ENCODE assay signal across 15 cellular contexts in the genomic region with DNA sequence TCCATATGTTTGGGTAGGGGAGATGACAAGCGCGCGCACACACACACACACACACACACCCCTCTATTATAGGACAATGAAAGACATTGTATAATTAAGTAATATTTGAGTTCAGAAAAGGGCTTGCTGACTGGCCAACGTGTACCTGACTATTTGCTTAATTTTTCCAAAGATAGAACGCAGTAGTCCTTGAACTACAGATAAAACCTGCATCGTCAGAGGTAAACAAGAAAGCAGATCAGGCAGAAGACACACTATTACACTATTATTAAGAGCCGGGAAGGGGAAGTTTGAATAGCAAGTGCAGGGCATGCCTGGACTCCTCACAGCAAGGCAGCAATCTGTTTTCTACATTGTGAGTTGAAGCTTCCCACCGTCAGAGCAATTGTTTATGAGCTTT.
"Had no signal": no experiment of that assay in that cellular context is flagged by ENCODE, and none has a peak within 500 bp of the region (broad histone marks: within the 10 kb centered on the region; RNA-seq: fewer than 3 reads in every experiment).

No MANE protein-coding gene starts in this region.

- H3K4me3 ChIP-seq: colonic mucosa, gastroesophageal sphincter, testis had no signal

- H3K4me1 ChIP-seq: colonic mucosa, gastroesophageal sphincter, parathyroid adenoma, testis had no signal

- H3K4me3 Mint-ChIP-seq: activated naive CD4-positive, alpha-beta T cell treated with anti-CD3 and anti-CD28 coated beads for 36 hours; activated T-helper 17 cell treated with anti-CD3 and anti-CD28 coated beads, Interleukin-2, amount 50 U/mL, for 72 hours; stimulated activated naive CD8-positive, alpha-beta T cell treated with anti-CD3 and anti-CD28 coated beads, Interleukin-15, amount 100 ng/mL, for 72 hours had no signal

- H3K9me3 ChIP-seq: colonic mucosa, gastroesophageal sphincter, testis had no signal

- DNase-seq: activated CD4-positive, alpha-beta T cell treated with anti-CD3 and anti-CD28 coated beads for 4 hours; activated CD8-positive, alpha-beta memory T cell treated with anti-CD3 and anti-CD28 coated beads for 24 hours; activated naive CD4-positive, alpha-beta T cell treated with anti-CD3 and anti-CD28 coated beads for 36 hours; activated T-cell treated with anti-CD3 and anti-CD28 coated beads for 4 hours; caudate nucleus; colonic mucosa; effector CD4-positive, alpha-beta T cell; mesendoderm; retina; stimulated activated CD4-positive, alpha-beta T cell treated with anti-CD3 and anti-CD28 coated beads, Interleukin-4, amount 100 ng/mL, for 4 hours; stimulated activated naive CD8-positive, alpha-beta T cell treated with anti-CD3 and anti-CD28 coated beads, Interleukin-15, amount 100 ng/mL, for 72 hours; testis had no signal

- ATAC-seq: activated T-helper 17 cell treated with anti-CD3 and anti-CD28 coated beads, Interleukin-2, amount 50 U/mL, for 72 hours; gastroesophageal sphincter; stimulated activated naive CD8-positive, alpha-beta T cell treated with anti-CD3 and anti-CD28 coated beads, Interleukin-15, amount 100 ng/mL, for 72 hours had no signal

- H3K27ac ChIP-seq: colonic mucosa, gastroesophageal sphincter, parathyroid adenoma, testis had no signal

- H3K27me3 ChIP-seq: colonic mucosa, gastroesophageal sphincter, testis had no signal

- H3K27ac Mint-ChIP-seq: activated naive CD4-positive, alpha-beta T cell treated with anti-CD3 and anti-CD28 coated beads for 36 hours; activated T-helper 17 cell treated with anti-CD3 and anti-CD28 coated beads, Interleukin-2, amount 50 U/mL, for 72 hours; stimulated activated naive CD8-positive, alpha-beta T cell treated with anti-CD3 and anti-CD28 coated beads, Interleukin-15, amount 100 ng/mL, for 72 hours had no signal

- H3K36me3 ChIP-seq: colonic mucosa, gastroesophageal sphincter had no signal

- H3K9me3 Mint-ChIP-seq: stimulated activated naive CD8-positive, alpha-beta T cell treated with anti-CD3 and anti-CD28 coated beads, Interleukin-15, amount 100 ng/mL, for 72 hours had no signal

- H3K4me1 Mint-ChIP-seq: activated T-helper 17 cell treated with anti-CD3 and anti-CD28 coated beads, Interleukin-2, amount 50 U/mL, for 72 hours; stimulated activated naive CD8-positive, alpha-beta T cell treated with anti-CD3 and anti-CD28 coated beads, Interleukin-15, amount 100 ng/mL, for 72 hours had no signal

- H3K27me3 Mint-ChIP-seq: activated T-helper 17 cell treated with anti-CD3 and anti-CD28 coated beads, Interleukin-2, amount 50 U/mL, for 72 hours; stimulated activated naive CD8-positive, alpha-beta T cell treated with anti-CD3 and anti-CD28 coated beads, Interleukin-15, amount 100 ng/mL, for 72 hours had no signal
